Comparison of ENCODE assay signal across 1 cellular context in genomic region chr4:139329665-139330200, GRCh38.
TF ChIP-seq lines count a peak whose summit lies in the region.

No MANE protein-coding gene starts in this region.

TF ChIP-seq in GM12878, 131 proteins besides CTCF, POLR2A, EP300 and RAD21:
- no peak for TF ChIP-seq SMARCA5 (IDR thresholded peaks at IDR 0.05)
- TF ChIP-seq POU2F2 (IDR thresholded peaks at IDR 0.05; ENCODE audit: borderline replicate concordance, low read depth, low read length) = 0 out of 3 replicates have a peak, but pooled peaks have one; percentile 13
- TF ChIP-seq MTA2 (IDR thresholded peaks at IDR 0.05; ENCODE audit: low read depth) = no peak
- no peak for TF ChIP-seq ZNF274 (IDR thresholded peaks at IDR 0.05; ENCODE audit: insufficient read depth, insufficient read length)
- no peak for TF ChIP-seq TCF3 (IDR thresholded peaks at IDR 0.05; ENCODE audit: borderline replicate concordance, insufficient read depth, low read depth, low read length)
- TF ChIP-seq SREBF1 (IDR thresholded peaks at IDR 0.05; ENCODE audit: low read length) = no peak
